6 cellular contexts compared by ENCODE assay signal in genomic region chr17:46429671-46430070, GRCh38.
A peak's percentile ranks its signal among the peaks of the same experiment; 100 is the strongest.
DNase-seq lines count a peak whose midpoint lies in the region; ATAC-seq, FAIRE-seq and TF ChIP-seq lines count a peak whose summit lies in the region.
"Not testable (repeated sequence)": the region's sequence is repeated elsewhere in the genome, so short reads cannot be mapped to it uniquely, and the experiment has no call there.

No MANE protein-coding gene starts in this region.

- H3K4me3 ChIP-seq in A549; Panc1 (ENCODE audit: low read depth in 2 of 2, low read length in 2 of 2); astrocyte (ENCODE audit: insufficient read depth, low read depth, low read length); bronchial epithelial cell (ENCODE audit: low read depth, low read length): not testable (repeated sequence)

- not testable (repeated sequence) for H3K27ac ChIP-seq in A549; Panc1 (ENCODE audit: low read length); astrocyte (ENCODE audit: low read depth, low read length)

- not testable (repeated sequence) for H3K9me3 Mint-ChIP-seq in astrocyte (ENCODE audit: unreplicated experiment)

- H3K36me3 Mint-ChIP-seq in astrocyte (ENCODE audit: low read depth, unreplicated experiment): not testable (repeated sequence)

- CTCF ChIA-PET in A549 (lab: Yijun Ruan, JAX); Panc1 (lab: Charles Lee): not testable (repeated sequence)

- in situ Hi-C loops in Panc1 (cut with HindIII; ENCODE audit: low pct_unique_long_range_greater_than_20kb, low sequenced_read_pairs): not testable (repeated sequence)

- not testable (repeated sequence) for H3K36me3 ChIP-seq in Panc1 (ENCODE audit: control insufficient read depth, insufficient read depth, low read length); astrocyte (ENCODE audit: insufficient read depth, low read length); bronchial epithelial cell (ENCODE audit: control insufficient read depth, insufficient read depth, low read length)

- not testable (repeated sequence) for H3K4me3 Mint-ChIP-seq in astrocyte (ENCODE audit: unreplicated experiment)

- not testable (repeated sequence) for H3K4me2 ChIP-seq in A549; astrocyte (ENCODE audit: low read length)

- H3K9me3 ChIP-seq in A549; Panc1 (ENCODE audit: control insufficient read depth, insufficient read depth, low read depth, low read length); astrocyte (ENCODE audit: insufficient read depth, low read depth, low read length): not testable (repeated sequence)

- peak; percentile 50 to 77; a peak in 4 of 6 replicates for ATAC-seq in A549
- ATAC-seq in Panc1: not testable (repeated sequence)

- WGBS in A549 (ENCODE audit: missing lambda C conversion rate): no CpG with 5 or more reads among the region's 2 CpGs

- intact Hi-C loops in Panc1 (cut with micrococcal nuclease; ENCODE audit: unreplicated experiment): not testable (repeated sequence)

- not testable (repeated sequence) for TF ChIP-seq EP300 in A549 (IDR thresholded peaks at IDR 0.05)

- TSS peak; percentile 39 for BruUV-seq in Panc1 (replicated peaks; lab: Mats Ljungman, UMichigan)

- not testable (repeated sequence) for H3K4me1 Mint-ChIP-seq in astrocyte (ENCODE audit: low read depth, unreplicated experiment)

- H3K9ac ChIP-seq in astrocyte (ENCODE audit: low read length): not testable (repeated sequence)

- TF ChIP-seq POLR2A in A549 (IDR thresholded peaks at IDR 0.05; ENCODE audit: low read length); H54 (IDR thresholded peaks at IDR 0.05; ENCODE audit: low read depth, low read length): not testable (repeated sequence)

- H3K27me3 ChIP-seq in Panc1 (ENCODE audit: control insufficient read depth, insufficient read depth, low read length); astrocyte (ENCODE audit: insufficient read depth, low read length); bronchial epithelial cell (ENCODE audit: control insufficient read depth, insufficient read depth, low read length): not testable (repeated sequence)

- H3K79me2 ChIP-seq in astrocyte (ENCODE audit: insufficient read depth, low read length): not testable (repeated sequence)

- not testable (repeated sequence) for H3K27me3 Mint-ChIP-seq in astrocyte (ENCODE audit: low read depth, unreplicated experiment)

- H2AFZ ChIP-seq in astrocyte (ENCODE audit: low read depth, low read length): not testable (repeated sequence)

- not testable (repeated sequence) for TF ChIP-seq RAD21 in A549 (conservative IDR thresholded peaks at IDR 0.05 in 1 of 2, IDR thresholded peaks at IDR 0.05 in 1 of 2)

- not testable (repeated sequence) for H3K4me1 ChIP-seq in A549; Panc1 (ENCODE audit: control insufficient read depth, insufficient read depth, low read length); astrocyte (ENCODE audit: insufficient read depth, low read length)

- H3K27ac Mint-ChIP-seq in astrocyte (ENCODE audit: unreplicated experiment): not testable (repeated sequence)

- not testable (repeated sequence) for FAIRE-seq in A549 (lab: Jason Lieb, UNC)
- FAIRE-seq in GM18507 (lab: Jason Lieb, UNC): peak; percentile 21
- FAIRE-seq in H54 (lab: Jason Lieb, UNC): peak; percentile 97
- FAIRE-seq in astrocyte (lab: Jason Lieb, UNC): peak; percentile 95
- FAIRE-seq in bronchial epithelial cell (lab: Jason Lieb, UNC): peak; percentile 88

- not testable (repeated sequence) for TF ChIP-seq CTCF in A549 (IDR thresholded peaks at IDR 0.05); Panc1 (IDR thresholded peaks at IDR 0.05); astrocyte (IDR thresholded peaks at IDR 0.05; ENCODE audit: insufficient read depth, low read depth, low read length); bronchial epithelial cell (IDR thresholded peaks at IDR 0.05; ENCODE audit: insufficient read depth, low read length, severe bottlenecking)

- not testable (repeated sequence) for H4K20me1 ChIP-seq in astrocyte (ENCODE audit: insufficient read depth, low read length)

- DNase-seq in A549 (ENCODE audit: low read depth in 1 of 2, low spot score in 1 of 2); GM18507 (ENCODE audit: extremely low spot score, insufficient read length, low read depth); H54 (ENCODE audit: insufficient read length, low spot score); Panc1 (ENCODE audit: low read depth, low spot score); astrocyte (ENCODE audit: low read depth); bronchial epithelial cell (ENCODE audit: low read depth): not testable (repeated sequence)

- POLR2A ChIA-PET in A549 (lab: Yijun Ruan, JAX); Panc1 (lab: Charles Lee): not testable (repeated sequence)
